In the genomic region with DNA sequence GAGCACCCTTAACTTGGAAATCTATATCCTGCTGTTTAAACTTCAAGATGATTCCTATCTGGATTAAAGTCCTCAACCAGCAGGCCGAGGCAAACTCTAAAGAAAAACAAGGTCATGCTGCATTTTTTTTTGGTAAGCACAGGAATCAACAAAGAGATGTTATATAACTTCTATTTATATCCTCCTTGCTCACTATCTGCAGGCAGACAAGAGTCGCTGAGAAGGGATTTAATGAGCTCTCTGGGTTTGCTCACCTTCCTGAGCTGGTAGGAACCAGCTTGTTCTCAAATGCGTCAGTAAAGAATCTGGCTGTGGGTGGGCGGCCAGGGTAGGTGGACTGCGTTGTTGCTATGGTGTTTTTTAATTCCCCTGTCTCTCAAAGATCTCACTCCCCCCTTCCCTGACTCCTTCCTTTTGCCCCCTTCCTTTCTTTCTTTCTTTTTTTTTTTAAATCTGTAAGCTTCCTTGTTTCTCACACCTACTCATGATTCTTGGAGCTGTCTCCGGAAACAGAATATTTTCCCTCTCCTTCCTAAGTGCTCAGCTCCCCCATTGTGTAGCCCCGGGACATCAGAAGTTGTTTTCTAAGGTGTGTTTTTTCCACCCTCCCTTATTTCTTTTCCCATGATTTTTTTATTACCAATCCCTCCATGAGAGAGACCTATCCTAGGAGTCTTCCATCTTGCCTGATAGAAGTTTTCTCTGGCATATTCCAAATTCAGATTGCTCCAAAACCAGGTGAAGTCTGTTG, we compare ENCODE assay signal across 8 cellular contexts.
A peak's percentile ranks its signal among the peaks of the same experiment; 100 is the strongest.
DNase-seq lines count a peak whose midpoint lies in the region; ATAC-seq, FAIRE-seq and TF ChIP-seq lines count a peak whose summit lies in the region.

No MANE protein-coding gene starts in this region.

- H3K27ac Mint-ChIP-seq in activated CD4-positive, alpha-beta T cell treated with anti-CD3 and anti-CD28 coated beads for 36 hours, result peak overlapping the region; percentile 82

- intact Hi-C loops in activated CD4-positive, alpha-beta T cell treated with anti-CD3 and anti-CD28 coated beads for 36 hours (cut with DNase I, micrococcal nuclease), result no loop called here
- intact Hi-C loops in lower lobe of right lung (cut with DNase I), result no loop called here

- POLR2A ChIA-PET in activated CD4-positive, alpha-beta T cell treated with anti-CD3 and anti-CD28 coated beads for 36 hours (lab: Charles Lee), result interaction anchor here (1.0 kb wide), 1 partner anchor 9 kb away, joined by 3 read pairs; no protein-coding TSS in a partner anchor

- TF ChIP-seq CTCF in bronchial epithelial cell (IDR thresholded peaks at IDR 0.05; ENCODE audit: insufficient read depth, low read length, severe bottlenecking), result no peak
- TF ChIP-seq CTCF in lower lobe of right lung (IDR thresholded peaks at IDR 0.05), result no peak
- TF ChIP-seq CTCF in suprapubic skin (IDR thresholded peaks at IDR 0.05), result no peak

- peaks cover 39% of the 10 kb centered on the region for H3K4me1 Mint-ChIP-seq in activated CD4-positive, alpha-beta T cell treated with anti-CD3 and anti-CD28 coated beads for 36 hours

- peak overlapping the region; percentile 40 for H3K4me3 Mint-ChIP-seq in activated CD4-positive, alpha-beta T cell treated with anti-CD3 and anti-CD28 coated beads for 36 hours

- H3K9me3 ChIP-seq in lower lobe of right lung (no peaks in the 10 kb centered on the region), suprapubic skin (no peaks in the 10 kb centered on the region)

- no peak for TF ChIP-seq EP300 in suprapubic skin (IDR thresholded peaks at IDR 0.05)

- no peaks in the 10 kb centered on the region for H3K9me3 Mint-ChIP-seq in activated CD4-positive, alpha-beta T cell treated with anti-CD3 and anti-CD28 coated beads for 36 hours (ENCODE audit: low read depth)

- CTCF ChIA-PET in activated CD4-positive, alpha-beta T cell treated with anti-CD3 and anti-CD28 coated beads for 36 hours (lab: Charles Lee), result interaction anchor here (0.7 to 0.9 kb wide), 2 partner anchors 151 to 232 kb away, joined by 3 read pairs; no protein-coding TSS in a partner anchor

- TF ChIP-seq POLR2A in suprapubic skin (IDR thresholded peaks at IDR 0.05), result no peak

- H3K36me3 ChIP-seq in bronchial epithelial cell (ENCODE audit: control insufficient read depth, insufficient read depth, low read length) (no peaks in the 10 kb centered on the region), lower lobe of right lung (no peaks in the 10 kb centered on the region), suprapubic skin (no peaks in the 10 kb centered on the region)

- H3K4me3 ChIP-seq in bronchial epithelial cell (ENCODE audit: low read depth, low read length), result no peak overlapping the region
- H3K4me3 ChIP-seq in lower lobe of right lung, result no peak overlapping the region
- no peak overlapping the region for H3K4me3 ChIP-seq in suprapubic skin

- H3K27me3 ChIP-seq in bronchial epithelial cell (ENCODE audit: control insufficient read depth, insufficient read depth, low read length) (no peaks in the 10 kb centered on the region), lower lobe of right lung (ENCODE audit: low read depth) (no peaks in the 10 kb centered on the region), suprapubic skin (no peaks in the 10 kb centered on the region)

- FAIRE-seq in bronchial epithelial cell (lab: Jason Lieb, UNC), result no peak

- H3K27ac ChIP-seq in lower lobe of right lung (peak overlapping the region; percentile 72), suprapubic skin (peak overlapping the region; percentile 82)

- no peaks in the 10 kb centered on the region for H3K27me3 Mint-ChIP-seq in activated CD4-positive, alpha-beta T cell treated with anti-CD3 and anti-CD28 coated beads for 36 hours

- H3K4me1 ChIP-seq in lower lobe of right lung (peaks cover 30% of the 10 kb centered on the region), suprapubic skin (peaks cover 40% of the 10 kb centered on the region)

- peak; percentile 57 for DNase-seq in activated CD4-positive, alpha-beta T cell treated with anti-CD3 and anti-CD28 coated beads for 36 hours
- DNase-seq in activated CD4-positive, alpha-beta T cell treated with anti-CD3 and anti-CD28 coated beads for 1 hour, result no peak
- DNase-seq in bronchial epithelial cell (ENCODE audit: low read depth), result peak; percentile 68
- DNase-seq in lower lobe of right lung, result no peak
- DNase-seq in suprapubic skin (ENCODE audit: low spot score in 2 of 2), result no peak
- no peak for DNase-seq in NCI-H524 treated with DMSO at 0.1 percent for 48 hours (lab: John Stamatoyannopoulos, UW)
- DNase-seq in HK-2 (ENCODE audit: unreplicated experiment), result no peak

- WGBS in suprapubic skin, result 28% methylated on average over 7 of the region's 7 CpGs

- peaks cover 21% of the 10 kb centered on the region for H3K36me3 Mint-ChIP-seq in activated CD4-positive, alpha-beta T cell treated with anti-CD3 and anti-CD28 coated beads for 36 hours (ENCODE audit: low read depth)

- ATAC-seq in activated CD4-positive, alpha-beta T cell treated with anti-CD3 and anti-CD28 coated beads for 36 hours, result peak; percentile 65
- ATAC-seq in lower lobe of right lung (peak; percentile 42 to 80), HG03039 (IDR thresholded peaks at IDR 0.05; ENCODE audit: unreplicated experiment) (no peak)

Comparison
In these comparisons a context has a peak if more than half of its experiments do, and no peak if none do; other contexts are left out.
1. DNase-seq: peak in activated CD4-positive, alpha-beta T cell treated with anti-CD3 and anti-CD28 coated beads for 36 hours (single experiment) and bronchial epithelial cell (single experiment); none in activated CD4-positive, alpha-beta T cell treated with anti-CD3 and anti-CD28 coated beads for 1 hour (single experiment), lower lobe of right lung (single experiment), suprapubic skin (0 of 2), NCI-H524 treated with DMSO at 0.1 percent for 48 hours (single experiment) and HK-2 (single experiment).